In genomic region chr11:108135845-108136599, GRCh38 we compare ENCODE assay signal across 7 cellular contexts. TPM values are rescaled to one million over a fixed set of nuclear protein-coding genes. Genes with fewer than 3 reads are reported as not detected.
A peak's percentile ranks its signal among the peaks of the same experiment; 100 is the strongest.
DNase-seq lines count a peak whose midpoint lies in the region; ATAC-seq and TF ChIP-seq lines count a peak whose summit lies in the region.

No MANE protein-coding gene starts in this region.

- H3K9me3 Mint-ChIP-seq in progenitor cell of endocrine pancreas (ENCODE audit: low read depth) = no peaks in the 10 kb centered on the region

- peak; percentile 42 for DNase-seq in activated naive CD4-positive, alpha-beta T cell treated with anti-CD3 and anti-CD28 coated beads, Interleukin-2, amount 50 U/mL, for 16 hours
- no peak for DNase-seq in progenitor cell of endocrine pancreas (ENCODE audit: low spot score, unreplicated experiment)
- DNase-seq in occipital lobe (lab: John Stamatoyannopoulos, UW) = no peak
- DNase-seq in DMS53 treated with DMSO at 0.1 percent for 48 hours (lab: John Stamatoyannopoulos, UW; ENCODE audit: unreplicated experiment) = no peak
- no peak for DNase-seq in NCI-H1105 treated with DMSO at 0.1 percent for 48 hours (lab: John Stamatoyannopoulos, UW)

- no peak overlapping the region for H3K4me3 Mint-ChIP-seq in progenitor cell of endocrine pancreas (ENCODE audit: low read depth)

- H3K36me3 Mint-ChIP-seq in progenitor cell of endocrine pancreas (ENCODE audit: insufficient read depth) = peaks cover 15% of the 10 kb centered on the region

- H3K27ac Mint-ChIP-seq in progenitor cell of endocrine pancreas = no peak overlapping the region

- peak; percentile 69 for ATAC-seq in GM18502 (IDR thresholded peaks at IDR 0.05; ENCODE audit: poor library complexity, unreplicated experiment)
- peak; percentile 55 for ATAC-seq in HG03175 (IDR thresholded peaks at IDR 0.05; ENCODE audit: unreplicated experiment)

- no peaks in the 10 kb centered on the region for H3K27me3 Mint-ChIP-seq in progenitor cell of endocrine pancreas

- peak; percentile 25 for TF ChIP-seq CTCF in progenitor cell of endocrine pancreas (IDR thresholded peaks at IDR 0.05; ENCODE audit: unreplicated experiment)

- H3K4me1 Mint-ChIP-seq in progenitor cell of endocrine pancreas (ENCODE audit: low read depth) = no peaks in the 10 kb centered on the region

RNA-seq across cellular contexts. Expression of gene ACAT1, which starts 14.7 kb away (rescaled TPM):
- 29.5 and 37.5 TPM in 2 replicates for total RNA-seq in progenitor cell of endocrine pancreas
- total RNA-seq in occipital lobe = 110 TPM
